In genomic region chr2:40330086-40330485, GRCh38 we compare ENCODE assay signal across 25 cellular contexts.
"Had no signal": no experiment of that assay in that cellular context is flagged by ENCODE, and none has a peak within 500 bp of the region (broad histone marks: within the 10 kb centered on the region; RNA-seq: fewer than 3 reads in every experiment).

No MANE protein-coding gene starts in this region.

- H3K4me3 ChIP-seq: ascending aorta, body of pancreas, Peyer's patch had no signal

- H3K4me1 Mint-ChIP-seq: activated CD4-positive, alpha-beta T cell treated with anti-CD3 and anti-CD28 coated beads, Interleukin-2, amount 10 ng/mL, durations not matched to agents 24 days and 14 days; activated CD8-positive, alpha-beta memory T cell treated with anti-CD3 and anti-CD28 coated beads, Interleukin-2, amount 10 ng/mL, durations not matched to agents 7 days and 5 days; activated naive CD4-positive, alpha-beta T cell treated with anti-CD3 and anti-CD28 coated beads, Interleukin-2, amount 50 U/mL, for 24 hours had no signal

- H3K9me3 ChIP-seq: ascending aorta, body of pancreas, Peyer's patch had no signal

- H3K4me1 ChIP-seq: Peyer's patch had no signal

- H3K27me3 Mint-ChIP-seq: activated CD4-positive, alpha-beta T cell treated with anti-CD3 and anti-CD28 coated beads, Interleukin-2, amount 10 ng/mL, durations not matched to agents 24 days and 14 days; activated CD8-positive, alpha-beta memory T cell treated with anti-CD3 and anti-CD28 coated beads, Interleukin-2, amount 10 ng/mL, durations not matched to agents 7 days and 5 days; activated T-cell treated with anti-CD3 and anti-CD28 coated beads, Interleukin-2, amount 50 U/mL, for 24 hours had no signal

- ATAC-seq: activated CD8-positive, alpha-beta memory T cell treated with anti-CD3 and anti-CD28 coated beads, Interleukin-2, amount 10 ng/mL, durations not matched to agents 7 days and 5 days; body of pancreas; WTC11 had no signal

- H3K36me3 ChIP-seq: ascending aorta, Peyer's patch had no signal

- DNase-seq: activated CD4-positive, alpha-beta T cell treated with anti-CD3 and anti-CD28 coated beads, Interleukin-2, amount 10 ng/mL, durations not matched to agents 24 days and 14 days; activated CD4-positive, alpha-beta T cell treated with anti-CD3 and anti-CD28 coated beads, Interleukin-2, amount 50 U/mL, for 48 hours; activated CD4-positive, CD25-positive, alpha-beta regulatory T cell treated with anti-CD3 and anti-CD28 coated beads, Interleukin-2, amount 50 U/mL, for 72 hours; activated CD8-positive, alpha-beta memory T cell treated with anti-CD3 and anti-CD28 coated beads, Interleukin-2, amount 10 ng/mL, durations not matched to agents 7 days and 5 days; activated effector memory CD4-positive, alpha-beta T cell treated with Interleukin-2 at 50 U/mL for 16 hours; activated naive CD4-positive, alpha-beta T cell; activated T-cell treated with anti-CD3 and anti-CD28 coated beads, Interleukin-2, amount 50 U/mL, for 24 hours; amniotic stem cell; body of pancreas; Karpas-422; MM.1S; NCI-H1105 treated with DMSO at 0.1 percent for 48 hours; NCI-H146; NCI-H187 treated with DMSO at 0.1 percent for 48 hours; NCI-H2081 treated with DMSO at 0.1 percent for 48 hours; NCI-H446; NCI-H524; Peyer's patch; SHP77 treated with DMSO at 0.1 percent for 48 hours had no signal

- H3K4me3 Mint-ChIP-seq: activated CD4-positive, alpha-beta T cell treated with anti-CD3 and anti-CD28 coated beads, Interleukin-2, amount 10 ng/mL, durations not matched to agents 24 days and 14 days; activated CD8-positive, alpha-beta memory T cell treated with anti-CD3 and anti-CD28 coated beads, Interleukin-2, amount 10 ng/mL, durations not matched to agents 7 days and 5 days; activated naive CD4-positive, alpha-beta T cell treated with anti-CD3 and anti-CD28 coated beads, Interleukin-2, amount 50 U/mL, for 24 hours; activated T-cell treated with anti-CD3 and anti-CD28 coated beads, Interleukin-2, amount 50 U/mL, for 24 hours; activated T-helper 1 cell treated with anti-CD3 and anti-CD28 coated beads, Interleukin-12 subunit alpha, Interleukin-12 subunit beta, Interleukin-2, Interleukin-4 antibody, amounts not matched to agents 30 ng/mL and 10 ng/mL and 1 ng/mL, durations not matched to agents 14 hours and 24 hours and 36 hours; T-helper 1 cell treated with Interleukin-12 subunit alpha and Interleukin-12 subunit beta and Interleukin-4 antibody, amounts not matched to agents 30 μg/mL and 1 μg/mL, for 36 hours; WTC11 had no signal

- H3K9me3 Mint-ChIP-seq: activated CD4-positive, alpha-beta T cell treated with anti-CD3 and anti-CD28 coated beads, Interleukin-2, amount 10 ng/mL, durations not matched to agents 24 days and 14 days; activated naive CD4-positive, alpha-beta T cell treated with anti-CD3 and anti-CD28 coated beads, Interleukin-2, amount 50 U/mL, for 24 hours; activated T-cell treated with anti-CD3 and anti-CD28 coated beads, Interleukin-2, amount 50 U/mL, for 24 hours; activated T-helper 1 cell treated with anti-CD3 and anti-CD28 coated beads, Interleukin-12 subunit alpha, Interleukin-12 subunit beta, Interleukin-2, Interleukin-4 antibody, amounts not matched to agents 30 ng/mL and 10 ng/mL and 1 ng/mL, durations not matched to agents 14 hours and 24 hours and 36 hours; T-helper 1 cell treated with Interleukin-12 subunit alpha and Interleukin-12 subunit beta and Interleukin-4 antibody, amounts not matched to agents 30 μg/mL and 1 μg/mL, for 36 hours had no signal

- H3K27ac ChIP-seq: body of pancreas, RWPE1 had no signal

- H3K27ac Mint-ChIP-seq: activated CD4-positive, alpha-beta T cell treated with anti-CD3 and anti-CD28 coated beads, Interleukin-2, amount 10 ng/mL, durations not matched to agents 24 days and 14 days; activated CD8-positive, alpha-beta memory T cell treated with anti-CD3 and anti-CD28 coated beads, Interleukin-2, amount 10 ng/mL, durations not matched to agents 7 days and 5 days; activated naive CD4-positive, alpha-beta T cell treated with anti-CD3 and anti-CD28 coated beads, Interleukin-2, amount 50 U/mL, for 24 hours; activated T-cell treated with anti-CD3 and anti-CD28 coated beads, Interleukin-2, amount 50 U/mL, for 24 hours; activated T-helper 1 cell treated with anti-CD3 and anti-CD28 coated beads, Interleukin-12 subunit alpha, Interleukin-12 subunit beta, Interleukin-2, Interleukin-4 antibody, amounts not matched to agents 30 ng/mL and 10 ng/mL and 1 ng/mL, durations not matched to agents 14 hours and 24 hours and 36 hours; T-helper 1 cell treated with Interleukin-12 subunit alpha and Interleukin-12 subunit beta and Interleukin-4 antibody, amounts not matched to agents 30 μg/mL and 1 μg/mL, for 36 hours; WTC11 had no signal

- H3K36me3 Mint-ChIP-seq: activated CD8-positive, alpha-beta memory T cell treated with anti-CD3 and anti-CD28 coated beads, Interleukin-2, amount 10 ng/mL, durations not matched to agents 7 days and 5 days; activated naive CD4-positive, alpha-beta T cell treated with anti-CD3 and anti-CD28 coated beads, Interleukin-2, amount 50 U/mL, for 24 hours; WTC11 had no signal

- H3K27me3 ChIP-seq: ascending aorta, body of pancreas, Peyer's patch had no signal
